In genomic region chr4:88919056-88919455, GRCh38 we compare ENCODE assay signal across 23 cellular contexts.
"Had no signal": no experiment of that assay in that cellular context is flagged by ENCODE, and none has a peak within 500 bp of the region (broad histone marks: within the 10 kb centered on the region; RNA-seq: fewer than 3 reads in every experiment).

No MANE protein-coding gene starts in this region.

- DNase-seq: cortex of kidney; dorsolateral prefrontal cortex; effector CD8-positive, alpha-beta T cell; erythroblast; heart left ventricle; hippocampal formation; mucosa of descending colon; naive thymus-derived CD8-positive, alpha-beta T cell; posterior cingulate gyrus; spleen; stimulated activated CD4-positive, alpha-beta T cell treated with anti-CD3 and anti-CD28 coated beads, Interleukin-15, amount 100 ng/mL, for 24 hours; stimulated activated CD4-positive, alpha-beta T cell treated with anti-CD3 and anti-CD28 coated beads, Interleukin-1b, Interleukin-23, amount 100 ng/mL, for 48 hours; stimulated activated CD4-positive, alpha-beta T cell treated with anti-CD3 and anti-CD28 coated beads, Interleukin-4, amount 100 ng/mL, for 24 hours; testis had no signal

- H3K27ac ChIP-seq: dorsolateral prefrontal cortex, heart left ventricle, neutrophil, spleen, testis, tibial nerve had no signal

- H3K27ac Mint-ChIP-seq: naive thymus-derived CD8-positive, alpha-beta T cell; stimulated activated memory B cell treated with anti-CD40 and anti-IgM and Interleukin-4, amounts not matched to agents 10 μg/mL and 1 μg/mL and 100 μg/mL, for 72 hours; stimulated activated naive CD8-positive, alpha-beta T cell treated with anti-CD3 and anti-CD28 coated beads, Interleukin-15, Interleukin-2, amounts not matched to agents 100 ng/mL and 50 ng/mL, for 24 hours had no signal

- H3K27me3 ChIP-seq: dorsolateral prefrontal cortex, heart left ventricle, neutrophil, spleen, testis, tibial nerve had no signal

- ATAC-seq: heart left ventricle; left lobe of liver; mucosa of descending colon; naive thymus-derived CD8-positive, alpha-beta T cell; sciatic nerve; stimulated activated memory B cell treated with anti-CD40 and anti-IgM and Interleukin-4, amounts not matched to agents 10 μg/mL and 1 μg/mL and 100 μg/mL, for 72 hours had no signal

- H3K4me3 ChIP-seq: dorsolateral prefrontal cortex, heart left ventricle, mucosa of descending colon, spleen, testis, tibial nerve had no signal

- H3K36me3 Mint-ChIP-seq: stimulated activated memory B cell treated with anti-CD40 and anti-IgM and Interleukin-4, amounts not matched to agents 10 μg/mL and 1 μg/mL and 100 μg/mL, for 72 hours had no signal

- H3K4me3 Mint-ChIP-seq: naive thymus-derived CD8-positive, alpha-beta T cell; stimulated activated memory B cell treated with anti-CD40 and anti-IgM and Interleukin-4, amounts not matched to agents 10 μg/mL and 1 μg/mL and 100 μg/mL, for 72 hours; stimulated activated naive CD8-positive, alpha-beta T cell treated with anti-CD3 and anti-CD28 coated beads, Interleukin-15, Interleukin-2, amounts not matched to agents 100 ng/mL and 50 ng/mL, for 24 hours had no signal

- H3K4me1 Mint-ChIP-seq: naive thymus-derived CD8-positive, alpha-beta T cell; stimulated activated memory B cell treated with anti-CD40 and anti-IgM and Interleukin-4, amounts not matched to agents 10 μg/mL and 1 μg/mL and 100 μg/mL, for 72 hours had no signal

- H3K9me3 ChIP-seq: mucosa of descending colon, neutrophil, testis, tibial nerve had no signal

- H3K9me3 Mint-ChIP-seq: stimulated activated memory B cell treated with anti-CD40 and anti-IgM and Interleukin-4, amounts not matched to agents 10 μg/mL and 1 μg/mL and 100 μg/mL, for 72 hours had no signal

- H3K4me1 ChIP-seq: heart left ventricle, spleen, testis, tibial nerve had no signal

- H3K36me3 ChIP-seq: heart left ventricle, neutrophil, spleen, tibial nerve had no signal

- FAIRE-seq: endometrium, frontal cortex, islet of Langerhans had no signal
